In genomic region chr17:6052926-6053325, GRCh38 we compare ENCODE assay signal across 19 cellular contexts. TPM values are rescaled to one million over a fixed set of nuclear protein-coding genes. Genes with fewer than 3 reads are reported as not detected.
DNase-seq lines count a peak whose midpoint lies in the region; ATAC-seq and TF ChIP-seq lines count a peak whose summit lies in the region.
"Had no signal": no experiment of that assay in that cellular context is flagged by ENCODE, and none has a peak within 500 bp of the region (broad histone marks: within the 10 kb centered on the region; RNA-seq: fewer than 3 reads in every experiment).

No MANE protein-coding gene starts in this region.

- DNase-seq in mammary epithelial cell, result peak; percentile 69
- no peak for DNase-seq in breast epithelium (ENCODE audit: low spot score in 2 of 2)
- DNase-seq in hepatocyte (ENCODE audit: low spot score), result peak; percentile 31
- no peak for DNase-seq in progenitor cell of endocrine pancreas (ENCODE audit: low spot score, unreplicated experiment)
- DNase-seq in stimulated activated naive CD8-positive, alpha-beta T cell treated with anti-CD3 and anti-CD28 coated beads, Interleukin-15, amount 100 ng/mL, for 72 hours, result no peak
- DNase-seq: AML-193; Caco-2; CD4-positive, alpha-beta T cell; DMS153; DMS79; GDM1; GM23248; HCEC 1CT had no signal

- TF ChIP-seq POLR2A in breast epithelium (IDR thresholded peaks at IDR 0.05), result no peak

- H3K4me3 ChIP-seq in mammary epithelial cell (replicated peaks in 1 of 3; ENCODE audit: insufficient read depth in 1 of 3, low read depth in 2 of 3, low read length in 3 of 3) (no peak overlapping the region), breast epithelium (no peak overlapping the region), hepatocyte (no peak overlapping the region)
- H3K4me3 ChIP-seq: A549, GM23248 had no signal

- H3K9me2 ChIP-seq in hepatocyte (replicated peaks; ENCODE audit: insufficient read depth), result no peaks in the 10 kb centered on the region

- no peaks in the 10 kb centered on the region for H3K36me3 Mint-ChIP-seq in progenitor cell of endocrine pancreas (ENCODE audit: insufficient read depth)

- no TSS peak for BruUV-seq in mammary epithelial cell (replicated peaks; lab: Mats Ljungman, UMichigan)

- H2AFZ ChIP-seq in mammary epithelial cell (ENCODE audit: low read depth, low read length) (no peak overlapping the region), hepatocyte (no peak overlapping the region)
- H2AFZ ChIP-seq: GM23248 had no signal

- in situ Hi-C loops in mammary epithelial cell (cut with MboI; ENCODE audit: low sequenced_read_pairs in 2 of 2), result no loop called here

- H3K36me3 ChIP-seq in mammary epithelial cell (ENCODE audit: insufficient read depth, low read length), result no peaks in the 10 kb centered on the region
- H3K36me3 ChIP-seq in breast epithelium, result no peaks in the 10 kb centered on the region
- no peaks in the 10 kb centered on the region for H3K36me3 ChIP-seq in hepatocyte (replicated peaks; ENCODE audit: insufficient read depth, low read depth)

- WGBS in mammary epithelial cell (ENCODE audit: low coverage, missing lambda C conversion rate), result 50% methylated on average over 3 of the region's 3 CpGs
- WGBS in hepatocyte (ENCODE audit: low lambda C conversion rate, missing lambda C conversion rate), result 56% methylated on average over 3 of the region's 3 CpGs

- peaks cover 15% of the 10 kb centered on the region for H3K4me1 Mint-ChIP-seq in progenitor cell of endocrine pancreas (ENCODE audit: low read depth)
- H3K4me1 Mint-ChIP-seq in stimulated activated naive CD8-positive, alpha-beta T cell treated with anti-CD3 and anti-CD28 coated beads, Interleukin-15, amount 100 ng/mL, for 72 hours, result no peaks in the 10 kb centered on the region

- TF ChIP-seq CTCF in mammary epithelial cell (conservative IDR thresholded peaks at IDR 0.05 in 1 of 2, IDR thresholded peaks at IDR 0.05 in 1 of 2; ENCODE audit: extremely low read depth in 1 of 2, insufficient read depth in 1 of 2, low read depth in 1 of 2, low read length in 2 of 2) (no peak), breast epithelium (IDR thresholded peaks at IDR 0.05) (no peak), hepatocyte (IDR thresholded peaks at IDR 0.05; ENCODE audit: poor library complexity) (no peak), progenitor cell of endocrine pancreas (IDR thresholded peaks at IDR 0.05; ENCODE audit: unreplicated experiment) (no peak)

- CTCF ChIA-PET in mammary epithelial cell (lab: Charles Lee; ENCODE audit: low non-redundant PET), result no interaction called here

- dilution Hi-C loops in mammary epithelial cell (cut with HindIII; ENCODE audit: low sequenced_read_pairs), result no loop called here

- ATAC-seq in HG03342 (IDR thresholded peaks at IDR 0.05; ENCODE audit: unreplicated experiment) (no peak), GM18498 (IDR thresholded peaks at IDR 0.05; ENCODE audit: unreplicated experiment) (no peak)
- no peak for ATAC-seq in stimulated activated naive CD8-positive, alpha-beta T cell treated with anti-CD3 and anti-CD28 coated beads, Interleukin-15, amount 100 ng/mL, for 72 hours
- ATAC-seq: A549 had no signal

- no peak overlapping the region for H3K9ac ChIP-seq in mammary epithelial cell (ENCODE audit: insufficient read depth, low read length)
- H3K9ac ChIP-seq: GM23248 had no signal

- no peak overlapping the region for H3K27ac Mint-ChIP-seq in progenitor cell of endocrine pancreas
- H3K27ac Mint-ChIP-seq in stimulated activated naive CD8-positive, alpha-beta T cell treated with anti-CD3 and anti-CD28 coated beads, Interleukin-15, amount 100 ng/mL, for 72 hours, result no peak overlapping the region
- H3K27ac Mint-ChIP-seq: CD4-positive, alpha-beta T cell had no signal

- H3K4me3 Mint-ChIP-seq in progenitor cell of endocrine pancreas (ENCODE audit: low read depth), result peak overlapping the region; percentile 2
- H3K4me3 Mint-ChIP-seq in stimulated activated naive CD8-positive, alpha-beta T cell treated with anti-CD3 and anti-CD28 coated beads, Interleukin-15, amount 100 ng/mL, for 72 hours, result no peak overlapping the region
- H3K4me3 Mint-ChIP-seq: CD4-positive, alpha-beta T cell had no signal

- H4K20me1 ChIP-seq in mammary epithelial cell (ENCODE audit: insufficient read depth, low read length) (no peaks in the 10 kb centered on the region), hepatocyte (ENCODE audit: insufficient read depth, poor library complexity, severe bottlenecking) (no peaks in the 10 kb centered on the region)

- H3K9me3 Mint-ChIP-seq in progenitor cell of endocrine pancreas (ENCODE audit: low read depth), result no peaks in the 10 kb centered on the region
- H3K9me3 Mint-ChIP-seq in stimulated activated naive CD8-positive, alpha-beta T cell treated with anti-CD3 and anti-CD28 coated beads, Interleukin-15, amount 100 ng/mL, for 72 hours, result no peaks in the 10 kb centered on the region
- H3K9me3 Mint-ChIP-seq: CD4-positive, alpha-beta T cell had no signal

- H3K9me3 ChIP-seq in mammary epithelial cell (replicated peaks; ENCODE audit: insufficient read depth, low read length) (no peaks in the 10 kb centered on the region), breast epithelium (no peaks in the 10 kb centered on the region), hepatocyte (ENCODE audit: low read depth) (no peaks in the 10 kb centered on the region)
- H3K9me3 ChIP-seq: A549, Caco-2 had no signal

- H3K27me3 Mint-ChIP-seq in progenitor cell of endocrine pancreas, result peaks cover 30% of the 10 kb centered on the region
- peaks cover 48% of the 10 kb centered on the region for H3K27me3 Mint-ChIP-seq in stimulated activated naive CD8-positive, alpha-beta T cell treated with anti-CD3 and anti-CD28 coated beads, Interleukin-15, amount 100 ng/mL, for 72 hours

- no peaks in the 10 kb centered on the region for H3K79me2 ChIP-seq in mammary epithelial cell (ENCODE audit: insufficient read depth, low read length)
- no peaks in the 10 kb centered on the region for H3K79me2 ChIP-seq in hepatocyte

- H3K27ac ChIP-seq in mammary epithelial cell (ENCODE audit: insufficient read depth, low read depth, low read length), result no peak overlapping the region
- no peak overlapping the region for H3K27ac ChIP-seq in breast epithelium
- peak overlapping the region; percentile 25 for H3K27ac ChIP-seq in hepatocyte
- H3K27ac ChIP-seq: 22Rv1, A549, C4-2B, GM23248, HL-60 had no signal

- H3K4me2 ChIP-seq in mammary epithelial cell (ENCODE audit: insufficient read depth, low read depth, low read length), result no peak overlapping the region
- no peak overlapping the region for H3K4me2 ChIP-seq in hepatocyte
- H3K4me2 ChIP-seq: A549 had no signal

- peaks cover 4% of the 10 kb centered on the region for H3K27me3 ChIP-seq in mammary epithelial cell (ENCODE audit: insufficient read depth, low read length)
- peaks cover 0 to 27% of the 10 kb centered on the region in 2 donors for H3K27me3 ChIP-seq in breast epithelium
- H3K27me3 ChIP-seq in hepatocyte, result no peaks in the 10 kb centered on the region

- H3K4me1 ChIP-seq in mammary epithelial cell (ENCODE audit: insufficient read depth, low read length) (no peaks in the 10 kb centered on the region), breast epithelium (no peaks in the 10 kb centered on the region), hepatocyte (ENCODE audit: insufficient read depth) (peaks cover 9% of the 10 kb centered on the region)
- H3K4me1 ChIP-seq: A549, Caco-2 had no signal

- intact Hi-C loops in mammary epithelial cell (cut with micrococcal nuclease) (loop anchor here (2.0 kb wide), 1 partner anchor 460 kb away; no protein-coding TSS in a partner anchor), breast epithelium (cut with DNase I; ENCODE audit: low total_unique reads) (no loop called here)

RNA-seq across cellular contexts. Expression of gene WSCD1, which starts 17.3 kb away (rescaled TPM):
- total RNA-seq in mammary epithelial cell (not detected), breast epithelium (1 to 10 TPM in 2 of 3 donors, under 1 TPM in 1; 0.88 to 2.2 (median 2.0) TPM), hepatocyte (4.4 and 8.9 TPM in 2 replicates), progenitor cell of endocrine pancreas (10.3 and 11.1 TPM in 2 replicates)
- polyA plus RNA-seq in mammary epithelial cell (not detected), hepatocyte (1.5 and 2.0 TPM in 2 replicates)
- not detected for polyA minus RNA-seq in mammary epithelial cell
- total RNA-seq: Caco-2; CD4-positive, alpha-beta T cell had no signal
- polyA plus RNA-seq: GM23248 had no signal

Comparison
In these comparisons a context has a peak if more than half of its experiments do, and no peak if none do; other contexts are left out.
1. DNase-seq: peak in mammary epithelial cell (single experiment) and hepatocyte (single experiment); none in breast epithelium (0 of 2), progenitor cell of endocrine pancreas (single experiment) and stimulated activated naive CD8-positive, alpha-beta T cell treated with anti-CD3 and anti-CD28 coated beads, Interleukin-15, amount 100 ng/mL, for 72 hours (0 of 2).